In genomic region chr1:151993734-151994496, GRCh38 we compare ENCODE assay signal across 8 cellular contexts. TPM values are rescaled to one million over a fixed set of nuclear protein-coding genes. Genes with fewer than 3 reads are reported as not detected.
DNase-seq lines count a peak whose midpoint lies in the region; ATAC-seq and TF ChIP-seq lines count a peak whose summit lies in the region.

Gene S100A10 (minus strand): TSS chr1:151993859. CDS start chr1:151986230, 7,629 bp downstream.

- POLR2A ChIA-PET in T-cell (lab: Charles Lee), result no interaction called here
- POLR2A ChIA-PET in activated naive CD8-positive, alpha-beta T cell treated with anti-CD3 and anti-CD28 coated beads, Interleukin-2, amount 10 ng/mL, durations not matched to agents 7 days and 5 days (lab: Charles Lee), result interaction anchor here (0.6 to 3.9 kb wide), 7 partner anchors 10 to 234 kb away, joined by 3 to 26 read pairs (median 4); partner anchors contain the start of genes S100A11 and THEM4

- H3K27me3 Mint-ChIP-seq in T-cell, result no peaks in the 10 kb centered on the region
- peaks cover 14% of the 10 kb centered on the region for H3K27me3 Mint-ChIP-seq in activated naive CD8-positive, alpha-beta T cell treated with anti-CD3 and anti-CD28 coated beads, Interleukin-2, amount 10 ng/mL, durations not matched to agents 7 days and 5 days

- H3K4me3 ChIP-seq in BE2C (ENCODE audit: low read depth, low read length) (peak within 1 kb of the TSS; percentile 50), cardiac muscle cell (peak within 1 kb of the TSS; percentile 43), psoas muscle (peak within 1 kb of the TSS; percentile 78)

- no peaks in the 10 kb centered on the region for H3K9me3 Mint-ChIP-seq in T-cell
- no peaks in the 10 kb centered on the region for H3K9me3 Mint-ChIP-seq in activated naive CD8-positive, alpha-beta T cell treated with anti-CD3 and anti-CD28 coated beads, Interleukin-2, amount 10 ng/mL, durations not matched to agents 7 days and 5 days

- H3K36me3 Mint-ChIP-seq in T-cell, result peaks cover 3% of the 10 kb centered on the region
- peaks cover 23% of the 10 kb centered on the region for H3K36me3 Mint-ChIP-seq in activated naive CD8-positive, alpha-beta T cell treated with anti-CD3 and anti-CD28 coated beads, Interleukin-2, amount 10 ng/mL, durations not matched to agents 7 days and 5 days

- intact Hi-C loops in psoas muscle (cut with DNase I), result loop anchor here in 1 of 2 donors (5.0 kb wide), 1 partner anchor 62 kb away; no protein-coding TSS in a partner anchor

- H3K4me1 ChIP-seq in BE2C (peaks cover 22% of the 10 kb centered on the region), cardiac muscle cell (ENCODE audit: low read depth) (no peaks in the 10 kb centered on the region), psoas muscle (peaks cover 16% of the 10 kb centered on the region)

- DNase-seq in BE2C (peak; percentile 51), T-cell (peak; percentile 66 to 85 (median 76)), cardiac muscle cell (ENCODE audit: low read depth in 1 of 2, low spot score in 1 of 2) (peak; percentile 71 to 84), psoas muscle (peak; percentile 80 to 89), AML-193 (lab: John Stamatoyannopoulos, UW) (no peak)
- DNase-seq in activated naive CD8-positive, alpha-beta T cell treated with anti-CD3 and anti-CD28 coated beads, Interleukin-2, amount 10 ng/mL, durations not matched to agents 7 days and 5 days, result peak; percentile 83

- no peaks in the 10 kb centered on the region for H3K36me3 ChIP-seq in BE2C
- no peaks in the 10 kb centered on the region for H3K36me3 ChIP-seq in cardiac muscle cell
- no peaks in the 10 kb centered on the region for H3K36me3 ChIP-seq in psoas muscle (ENCODE audit: insufficient read depth in 1 of 2, low read depth in 1 of 2)

- CTCF ChIA-PET in T-cell (lab: Charles Lee), result interaction anchor here in 1 of 2 donors (1.1 to 3.1 kb wide), 2 partner anchors 26 to 60 kb away, joined by 3 to 19 read pairs; no protein-coding TSS in a partner anchor

- peaks cover 72% of the 10 kb centered on the region for H3K27me3 ChIP-seq in BE2C
- H3K27me3 ChIP-seq in cardiac muscle cell, result peaks cover 69% of the 10 kb centered on the region
- peaks cover 0 to 49% (median 4%) of the 10 kb centered on the region in 3 donors for H3K27me3 ChIP-seq in psoas muscle (ENCODE audit: insufficient read depth in 3 of 3, low read length in 2 of 3)

- WGBS in psoas muscle, 3 donors, result 1 to 8% (median 5%) methylated on average over 33 to 68 of the region's 69 CpGs

- no peaks in the 10 kb centered on the region for H3K9me3 ChIP-seq in BE2C
- H3K9me3 ChIP-seq in cardiac muscle cell (ENCODE audit: low read depth), result no peaks in the 10 kb centered on the region
- no peaks in the 10 kb centered on the region for H3K9me3 ChIP-seq in psoas muscle

- peak within 1 kb of the TSS; percentile 96 to 97 for H3K27ac Mint-ChIP-seq in T-cell
- H3K27ac Mint-ChIP-seq in activated naive CD8-positive, alpha-beta T cell treated with anti-CD3 and anti-CD28 coated beads, Interleukin-2, amount 10 ng/mL, durations not matched to agents 7 days and 5 days, result peak within 1 kb of the TSS; percentile 94

- H3K4me1 Mint-ChIP-seq in T-cell, result peaks cover 46 to 54% (median 47%) of the 10 kb centered on the region in 3 donors
- H3K4me1 Mint-ChIP-seq in activated naive CD8-positive, alpha-beta T cell treated with anti-CD3 and anti-CD28 coated beads, Interleukin-2, amount 10 ng/mL, durations not matched to agents 7 days and 5 days, result peaks cover 38% of the 10 kb centered on the region

- H3K4me3 Mint-ChIP-seq in T-cell, result peak within 1 kb of the TSS; percentile 93 to 97 (median 96)
- peak within 1 kb of the TSS; percentile 99 for H3K4me3 Mint-ChIP-seq in activated naive CD8-positive, alpha-beta T cell treated with anti-CD3 and anti-CD28 coated beads, Interleukin-2, amount 10 ng/mL, durations not matched to agents 7 days and 5 days

- ATAC-seq in HG02759 (IDR thresholded peaks at IDR 0.05; ENCODE audit: unreplicated experiment) (peak; percentile 33), T-cell (replicated peaks in 1 of 4) (peak; percentile 89 to 94 (median 91)), psoas muscle (peak; percentile 60 to 73 (median 64)), HG03196 (IDR thresholded peaks at IDR 0.05; ENCODE audit: unreplicated experiment) (no peak)
- ATAC-seq in activated naive CD8-positive, alpha-beta T cell treated with anti-CD3 and anti-CD28 coated beads, Interleukin-2, amount 10 ng/mL, durations not matched to agents 7 days and 5 days (ENCODE audit: low read depth), result peak; percentile 89

- no peak within 1 kb of the TSS for H3K27ac ChIP-seq in cardiac muscle cell
- H3K27ac ChIP-seq in psoas muscle, result peak within 1 kb of the TSS; percentile 76

- TF ChIP-seq CTCF in BE2C (IDR thresholded peaks at IDR 0.05; ENCODE audit: low read depth, low read length) (no peak), cardiac muscle cell (IDR thresholded peaks at IDR 0.05; ENCODE audit: low read depth, low read length) (no peak), psoas muscle (IDR thresholded peaks at IDR 0.05) (no peak)

RNA-seq across cellular contexts. Expression of gene S100A10, which starts in this region (rescaled TPM):
- polyA plus RNA-seq in BE2C (2012; ENCODE audit: insufficient read depth, insufficient read length, low read depth), result not detected
- total RNA-seq in T-cell (100 to 1,000 TPM; 157 to 277 (median 264) TPM), cardiac muscle cell (14.6 and 19.3 TPM in 2 replicates), psoas muscle (100 to 1,000 TPM in 1 of 4 donors, 10 to 100 TPM in 3; 41.8 to 150 (median 59.9) TPM)
- total RNA-seq in activated naive CD8-positive, alpha-beta T cell treated with anti-CD3 and anti-CD28 coated beads, Interleukin-2, amount 10 ng/mL, durations not matched to agents 7 days and 5 days, result 100 to 1,000 TPM; 529 to 544 TPM
- polyA plus RNA-seq in cardiac muscle cell (58.9 and 103 TPM in 2 replicates), psoas muscle (100 to 1,000 TPM in 1 of 3 donors, 10 to 100 TPM in 2; 30.5 to 414 (median 61.6) TPM)

Comparison
In these comparisons a context has a peak if more than half of its experiments do, and no peak if none do; other contexts are left out.
1. DNase-seq: peak in BE2C (single experiment), T-cell (34 of 34), activated naive CD8-positive, alpha-beta T cell treated with anti-CD3 and anti-CD28 coated beads, Interleukin-2, amount 10 ng/mL, durations not matched to agents 7 days and 5 days (single experiment), cardiac muscle cell (2 of 2) and psoas muscle (2 of 2); none in AML-193 (0 of 2).
2. Peak in every context shown above with its lines, with median percentiles within 50 percentile points of each other: H3K4me3 ChIP-seq.